8 cellular contexts compared by ENCODE assay signal in the genomic region with DNA sequence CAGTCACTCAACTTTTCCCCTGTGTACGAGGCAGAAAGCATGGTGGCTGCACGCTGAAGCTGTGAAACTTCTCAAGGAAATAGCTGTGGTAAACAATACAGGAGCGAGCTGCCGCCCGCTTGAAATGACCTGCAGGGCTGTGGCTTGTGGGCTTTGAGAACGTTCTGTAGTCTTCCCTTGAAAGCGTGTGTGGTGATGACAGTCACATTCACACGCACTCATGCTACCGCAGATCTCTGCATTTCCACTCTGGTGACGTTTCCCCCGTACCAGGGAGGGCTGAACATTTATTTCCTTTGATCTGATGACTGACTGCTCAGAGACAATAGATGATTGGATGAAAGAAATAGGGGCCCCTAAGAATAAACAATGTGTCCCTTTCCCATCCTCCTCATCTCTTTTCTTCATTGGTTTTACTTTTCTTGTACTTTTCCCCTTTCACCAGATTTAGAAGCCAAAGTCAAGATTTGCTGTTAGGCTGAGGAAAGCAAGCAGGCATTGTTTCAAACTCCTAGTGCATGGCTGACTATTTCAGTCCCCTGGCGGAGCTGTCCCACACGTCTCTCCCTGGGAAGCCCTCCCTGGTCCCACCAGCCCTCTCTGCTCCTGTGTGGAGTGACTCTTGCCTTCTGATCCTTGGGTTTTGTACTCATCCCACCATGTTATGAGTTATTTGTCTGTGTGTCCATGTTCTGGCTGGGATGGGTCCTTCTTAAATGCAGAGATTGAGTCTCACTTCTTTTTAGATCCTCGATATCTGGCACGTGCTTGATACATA. TPM values are rescaled to one million over a fixed set of nuclear protein-coding genes. Genes with fewer than 3 reads are reported as not detected.
DNase-seq lines count a peak whose midpoint lies in the region; ATAC-seq lines count a peak whose summit lies in the region.

No MANE protein-coding gene starts in this region.

- in situ Hi-C loops in KBM-7 (cut with MboI; ENCODE audit: low pct_unique_long_range_greater_than_20kb, low sequenced_read_pairs) (no loop called here), HAP-1 (cut with MboI; ENCODE audit: low sequenced_read_pairs) (no loop called here)

- no peaks in the 10 kb centered on the region for H3K36me3 ChIP-seq in HAP-1 (replicated peaks)

- ATAC-seq in GM19463 (IDR thresholded peaks at IDR 0.05; ENCODE audit: unreplicated experiment) (peak; percentile 37), right cardiac atrium (peak; percentile 62 to 67)

- H3K27ac ChIP-seq in right cardiac atrium (ENCODE audit: low read length): peak overlapping the region; percentile 80

- H3K27me3 ChIP-seq in right cardiac atrium (ENCODE audit: control insufficient read depth, insufficient read depth) (no peaks in the 10 kb centered on the region), HAP-1 (ENCODE audit: low read depth) (no peaks in the 10 kb centered on the region)

- WGBS in right cardiac atrium: 44% methylated on average over 15 of the region's 15 CpGs

- peaks cover 77% of the 10 kb centered on the region for H3K4me1 Mint-ChIP-seq in activated T-cell treated with anti-CD3 and anti-CD28 coated beads, Interleukin-2, amount 50 U/mL, for 24 hours (ENCODE audit: low read depth)

- H3K4me3 Mint-ChIP-seq in activated T-cell treated with anti-CD3 and anti-CD28 coated beads, Interleukin-2, amount 50 U/mL, for 24 hours: peak overlapping the region; percentile 87

- H3K27ac Mint-ChIP-seq in activated T-cell treated with anti-CD3 and anti-CD28 coated beads, Interleukin-2, amount 50 U/mL, for 24 hours: peak overlapping the region; percentile 99

- H3K9me3 ChIP-seq in right cardiac atrium (ENCODE audit: control insufficient read depth, low read length): no peaks in the 10 kb centered on the region
- no peaks in the 10 kb centered on the region for H3K9me3 ChIP-seq in HAP-1

- H3K36me3 Mint-ChIP-seq in activated T-cell treated with anti-CD3 and anti-CD28 coated beads, Interleukin-2, amount 50 U/mL, for 24 hours (ENCODE audit: low read depth): peaks cover 83% of the 10 kb centered on the region

- DNase-seq in KBM-7 (peak; percentile 87), right cardiac atrium (peak in 1 of 3 donors; percentile 76), HK-2 (ENCODE audit: unreplicated experiment) (no peak), DMS53 treated with DMSO at 0.1 percent for 48 hours (lab: John Stamatoyannopoulos, UW; ENCODE audit: unreplicated experiment) (no peak), HAP-1 (ENCODE audit: low spot score in 2 of 2) (no peak)
- peak; percentile 85 for DNase-seq in activated T-cell treated with anti-CD3 and anti-CD28 coated beads, Interleukin-2, amount 50 U/mL, for 24 hours
- DNase-seq in stimulated activated CD4-positive, alpha-beta T cell treated with anti-CD3 and anti-CD28 coated beads, Interleukin-4, amount 100 ng/mL, for 4 hours: peak; percentile 64 to 91

- H3K4me3 ChIP-seq in right cardiac atrium (ENCODE audit: low read length) (no peak overlapping the region), HAP-1 (no peak overlapping the region)

- intact Hi-C loops in right cardiac atrium (cut with DNase I): no loop called here

- H3K4me1 ChIP-seq in right cardiac atrium (ENCODE audit: control insufficient read depth, insufficient read depth, low read length) (peaks cover 4% of the 10 kb centered on the region), HAP-1 (no peaks in the 10 kb centered on the region)

- no peaks in the 10 kb centered on the region for H3K27me3 Mint-ChIP-seq in activated T-cell treated with anti-CD3 and anti-CD28 coated beads, Interleukin-2, amount 50 U/mL, for 24 hours

- H3K9me3 Mint-ChIP-seq in activated T-cell treated with anti-CD3 and anti-CD28 coated beads, Interleukin-2, amount 50 U/mL, for 24 hours: no peaks in the 10 kb centered on the region

RNA-seq across cellular contexts. Expression of a gene that starts 3.9 kb away (rescaled TPM):
- 10 to 100 TPM in 2 of 4 donors, 1 to 10 TPM in 2; 5.1 to 10.4 (median 10.0) TPM for total RNA-seq in right cardiac atrium
- polyA plus RNA-seq in right cardiac atrium: 5.0 TPM

RNA-seq across cellular contexts. Expression of a gene that starts 9.2 kb away (rescaled TPM):
- total RNA-seq in right cardiac atrium: 100 to 1,000 TPM in 3 of 4 donors, 10 to 100 TPM in 1; 97.7 to 115 (median 105) TPM
- polyA plus RNA-seq in right cardiac atrium: 148 TPM

Comparison
In these comparisons a context has a peak if more than half of its experiments do, and no peak if none do; other contexts are left out.
1. DNase-seq: peak in KBM-7 (single experiment), activated T-cell treated with anti-CD3 and anti-CD28 coated beads, Interleukin-2, amount 50 U/mL, for 24 hours (single experiment) and stimulated activated CD4-positive, alpha-beta T cell treated with anti-CD3 and anti-CD28 coated beads, Interleukin-4, amount 100 ng/mL, for 4 hours (2 of 2); none in HK-2 (single experiment), DMS53 treated with DMSO at 0.1 percent for 48 hours (single experiment) and HAP-1 (0 of 2).